Comparison of ENCODE assay signal across 8 cellular contexts in the genomic region with DNA sequence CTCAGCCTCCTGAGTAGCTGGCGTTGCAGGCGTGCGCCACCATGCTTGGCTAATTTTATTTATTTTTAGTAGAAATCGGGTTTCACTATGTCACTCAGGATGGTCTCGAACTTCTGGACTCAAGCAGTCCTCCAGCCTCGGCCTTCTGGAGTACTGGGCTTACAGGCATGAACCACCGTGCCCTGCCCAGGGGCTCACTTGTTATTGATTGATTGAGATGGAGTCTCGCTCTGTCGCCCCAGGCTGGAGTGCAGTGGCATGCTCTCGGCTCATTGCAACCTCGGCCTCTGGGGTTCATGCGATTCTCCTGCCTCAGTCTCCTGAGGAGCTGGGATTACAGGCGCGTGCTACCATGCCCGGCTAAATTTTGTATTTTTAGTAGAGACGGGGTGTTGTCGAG. TPM values are rescaled to one million over a fixed set of nuclear protein-coding genes. Genes with fewer than 3 reads are reported as not detected.
DNase-seq lines count a peak whose midpoint lies in the region; ATAC-seq and TF ChIP-seq lines count a peak whose summit lies in the region.

No MANE protein-coding gene starts in this region.

- WGBS in transverse colon (ENCODE audit: low coverage in 1 of 2), 2 donors: 91 to 98% methylated on average over 10 to 17 of the region's 17 CpGs

- H3K36me3 Mint-ChIP-seq in CD14-positive monocyte (peaks cover 3 to 4% of the 10 kb centered on the region in 2 donors), neural progenitor cell (peaks cover 13% of the 10 kb centered on the region)

- DNase-seq in CD14-positive monocyte (ENCODE audit: low spot score): no peak
- DNase-seq in MG63: no peak
- peak in 1 of 10 donors; percentile 47 for DNase-seq in dorsolateral prefrontal cortex
- no peak for DNase-seq in neural progenitor cell (ENCODE audit: low spot score)
- no peak for DNase-seq in transverse colon
- DNase-seq in activated gamma-delta T cell treated with Interleukin-2 at 50 U/mL for 16 hours: no peak
- DNase-seq in NCI-H2081 (lab: John Stamatoyannopoulos, UW): no peak

- H3K27me3 ChIP-seq in MG63 (no peaks in the 10 kb centered on the region), dorsolateral prefrontal cortex (no peaks in the 10 kb centered on the region), neural progenitor cell (no peaks in the 10 kb centered on the region), transverse colon (no peaks in the 10 kb centered on the region)

- TF ChIP-seq POLR2A in transverse colon (IDR thresholded peaks at IDR 0.05): no peak

- H3K36me3 ChIP-seq in MG63 (peaks cover 42% of the 10 kb centered on the region), neural progenitor cell (peaks cover 6% of the 10 kb centered on the region), transverse colon (no peaks in the 10 kb centered on the region)

- H3K4me3 Mint-ChIP-seq in CD14-positive monocyte (peak overlapping the region; percentile 91 to 95), neural progenitor cell (peak overlapping the region; percentile 91)

- no peak for ATAC-seq in HG02981 (IDR thresholded peaks at IDR 0.05; ENCODE audit: unreplicated experiment)

- H3K4me3 ChIP-seq in MG63: peak overlapping the region; percentile 95
- peak overlapping the region in 54 of 59 donors; percentile 72 to 100 (median 98) for H3K4me3 ChIP-seq in dorsolateral prefrontal cortex
- H3K4me3 ChIP-seq in neural progenitor cell: peak overlapping the region; percentile 80
- peak overlapping the region in 2 of 4 donors; percentile 93 to 94 for H3K4me3 ChIP-seq in transverse colon

- peaks cover 78% of the 10 kb centered on the region for H3K79me2 ChIP-seq in neural progenitor cell (ENCODE audit: low read depth)

- no peaks in the 10 kb centered on the region for H3K9me3 Mint-ChIP-seq in CD14-positive monocyte
- H3K9me3 Mint-ChIP-seq in neural progenitor cell: peaks cover 2% of the 10 kb centered on the region

- H3K27ac Mint-ChIP-seq in CD14-positive monocyte: peak overlapping the region in 5 of 7 donors; percentile 68 to 100 (median 99)
- no peak overlapping the region for H3K27ac Mint-ChIP-seq in neural progenitor cell

- H2AFZ ChIP-seq in neural progenitor cell (replicated peaks): no peak overlapping the region

- H4K20me1 ChIP-seq in neural progenitor cell (ENCODE audit: low read depth): peaks cover 63% of the 10 kb centered on the region

- peak overlapping the region; percentile 98 for H3K9ac ChIP-seq in neural progenitor cell

- no peak for TF ChIP-seq EP300 in transverse colon (IDR thresholded peaks at IDR 0.05; ENCODE audit: low read depth)

- peak overlapping the region; percentile 90 for H3K4me2 ChIP-seq in neural progenitor cell

- H3K27me3 Mint-ChIP-seq in CD14-positive monocyte (ENCODE audit: low read depth in 3 of 3) (no peaks in the 10 kb centered on the region), neural progenitor cell (ENCODE audit: insufficient read depth, low read depth) (peaks cover 2% of the 10 kb centered on the region)

- H3K4me1 Mint-ChIP-seq in CD14-positive monocyte: peaks cover 42% of the 10 kb centered on the region
- H3K4me1 Mint-ChIP-seq in neural progenitor cell: peaks cover 20% of the 10 kb centered on the region

- TF ChIP-seq CTCF in CD14-positive monocyte (IDR thresholded peaks at IDR 0.05) (no peak), dorsolateral prefrontal cortex (IDR thresholded peaks at IDR 0.05 in 54 of 56, conservative IDR thresholded peaks at IDR 0.05 in 2 of 56; ENCODE audit: low read depth in 1 of 56, partially characterized antibody in 56 of 56) (no peak), neural progenitor cell (IDR thresholded peaks at IDR 0.05) (no peak), transverse colon (IDR thresholded peaks at IDR 0.05) (no peak)

- intact Hi-C loops in CD14-positive monocyte (cut with micrococcal nuclease) (loop anchor here in 1 of 2 donors (5.0 to 10.0 kb wide), 2 partner anchors 186 to 1321 kb away; partner anchors contain the start of genes GDF9, UBE2B and UQCRQ), dorsolateral prefrontal cortex (cut with DNase I) (loop anchor here (5.0 to 10.0 kb wide), 2 partner anchors 91 to 189 kb away; partner anchors contain the start of genes AFF4 (in 1 of the 2), GDF9 (in 1 of the 2) and UQCRQ (in 1 of the 2)), transverse colon (cut with DNase I; ENCODE audit: low total_unique reads) (loop anchor here (2.0 kb wide), 1 partner anchor 91 kb away; the partner anchor contains the start of gene AFF4)

- peaks cover 26% of the 10 kb centered on the region for H3F3A ChIP-seq in neural progenitor cell (ENCODE audit: low read depth)

- H3K9me3 ChIP-seq in MG63: no peaks in the 10 kb centered on the region
- H3K9me3 ChIP-seq in neural progenitor cell (ENCODE audit: low read depth): no peaks in the 10 kb centered on the region
- H3K9me3 ChIP-seq in transverse colon: no peaks in the 10 kb centered on the region

- H3K4me1 ChIP-seq in neural progenitor cell (peaks cover 17% of the 10 kb centered on the region), transverse colon (peaks cover 18 to 75% (median 46%) of the 10 kb centered on the region in 4 donors)

- H3K27ac ChIP-seq in dorsolateral prefrontal cortex (peak overlapping the region in 3 of 59 donors; percentile 100), neural progenitor cell (no peak overlapping the region), transverse colon (no peak overlapping the region)

- in situ Hi-C loops in transverse colon (cut with MboI; ENCODE audit: low pct_ligation_motif_present in 1 of 4, low pct_unique_long_range_greater_than_20kb in 1 of 4, low sequenced_read_pairs in 3 of 4): no loop called here

RNA-seq across cellular contexts. Expression of gene HSPA4, which starts 1.6 kb away (rescaled TPM):
- 10 to 100 TPM; 27.7 to 52.0 TPM for polyA plus RNA-seq in CD14-positive monocyte
- 300 and 358 TPM in 2 replicates for total RNA-seq in MG63 (2014; rRNA removed; shearing (Covaris generic); ENCODE audit: low replicate concordance)
- total RNA-seq in dorsolateral prefrontal cortex (100 to 1,000 TPM in 51 of 120 experiments, 10 to 100 TPM in 69; 61.6 to 183 (median 97.3) TPM), neural progenitor cell (ENCODE audit: low replicate concordance) (144 and 232 TPM in 2 replicates), transverse colon (10 to 100 TPM; 34.4 to 52.5 (median 46.5) TPM)

RNA-seq across cellular contexts. Expression of gene ZCCHC10, which starts 27.1 kb away (rescaled TPM):
- polyA plus RNA-seq in CD14-positive monocyte: 10 to 100 TPM; 45.3 to 52.7 TPM
- 20.5 and 32.5 TPM in 2 replicates for total RNA-seq in MG63 (2014; rRNA removed; shearing (Covaris generic); ENCODE audit: low replicate concordance)
- 10 to 100 TPM in 115 of 120 experiments, 1 to 10 TPM in 5; 7.5 to 24.1 (median 14.4) TPM for total RNA-seq in dorsolateral prefrontal cortex
- total RNA-seq in neural progenitor cell (ENCODE audit: low replicate concordance): 31.8 and 37.0 TPM in 2 replicates
- 10 to 100 TPM; 19.1 to 37.4 (median 25.7) TPM for total RNA-seq in transverse colon
